8 cellular contexts compared by ENCODE assay signal in genomic region chr6:166997768-166998255, GRCh38. TPM values are rescaled to one million over a fixed set of nuclear protein-coding genes. Genes with fewer than 3 reads are reported as not detected.
DNase-seq lines count a peak whose midpoint lies in the region; ATAC-seq and TF ChIP-seq lines count a peak whose summit lies in the region.

No MANE protein-coding gene starts in this region.

- peak; percentile 63 for TF ChIP-seq CTCF in HFFc6 (IDR thresholded peaks at IDR 0.05)
- no peak for TF ChIP-seq CTCF in activated B cell treated with CpG ODN at 0.5 μM for 24 hours (IDR thresholded peaks at IDR 0.05)
- no peak for TF ChIP-seq CTCF in coronary artery (IDR thresholded peaks at IDR 0.05)
- TF ChIP-seq CTCF in right lobe of liver (IDR thresholded peaks at IDR 0.05) = peak; percentile 27 to 39 (median 36)

- POLR2A ChIA-PET in activated B cell treated with CpG ODN at 0.5 μM for 24 hours (lab: Charles Lee) = interaction anchor here (0.5 to 3.5 kb wide), 6 partner anchors 9 to 140 kb away, joined by 3 to 49 read pairs (median 10); no protein-coding TSS in a partner anchor

- CTCF ChIA-PET in activated B cell treated with CpG ODN at 0.5 μM for 24 hours (lab: Charles Lee) = interaction anchor here (0.8 to 3.2 kb wide), 5 partner anchors 8 to 143 kb away, joined by 3 to 50 read pairs (median 3); no protein-coding TSS in a partner anchor

- ATAC-seq in activated B cell treated with CpG ODN at 0.5 μM for 24 hours (ENCODE audit: low read depth) (no peak), right lobe of liver (peak; percentile 22 to 55 (median 48)), GM19324 (IDR thresholded peaks at IDR 0.05; ENCODE audit: low FRiP score, unreplicated experiment) (no peak)

- H3K36me3 Mint-ChIP-seq in HFFc6 (ENCODE audit: low read depth) = peaks cover 10% of the 10 kb centered on the region; the same call in 1 of the 2 replicates
- H3K36me3 Mint-ChIP-seq in activated B cell treated with CpG ODN at 0.5 μM for 24 hours (ENCODE audit: low read depth) = peaks cover 13% of the 10 kb centered on the region

- no peaks in the 10 kb centered on the region for H3K27me3 ChIP-seq in right lobe of liver

- peak overlapping the region; percentile 95 for H3K4me3 ChIP-seq in GM08714 (ENCODE audit: low read length)
- peak overlapping the region; percentile 99 for H3K4me3 ChIP-seq in coronary artery
- H3K4me3 ChIP-seq in right lobe of liver = peak overlapping the region; percentile 98 to 99 (median 99)

- H3K27ac ChIP-seq in coronary artery (no peak overlapping the region), right lobe of liver (peak overlapping the region; percentile 48 to 63 (median 50))

- H3K27me3 Mint-ChIP-seq in HFFc6 (ENCODE audit: insufficient read depth) (no peaks in the 10 kb centered on the region), activated B cell treated with CpG ODN at 0.5 μM for 24 hours (no peaks in the 10 kb centered on the region)

- H3K4me3 Mint-ChIP-seq in HFFc6 = peak overlapping the region; percentile 83
- H3K4me3 Mint-ChIP-seq in activated B cell treated with CpG ODN at 0.5 μM for 24 hours = peak overlapping the region; percentile 80

- peaks cover 37% of the 10 kb centered on the region for H3K4me1 Mint-ChIP-seq in HFFc6 (ENCODE audit: low read depth)
- H3K4me1 Mint-ChIP-seq in activated B cell treated with CpG ODN at 0.5 μM for 24 hours = peaks cover 29% of the 10 kb centered on the region

- DNase-seq in HFFc6 = peak; percentile 76
- DNase-seq in NCI-H1930 (lab: John Stamatoyannopoulos, UW) = peak; percentile 5 to 12
- DNase-seq in activated B cell treated with CpG ODN at 0.5 μM for 24 hours = peak; percentile 42
- DNase-seq in coronary artery (ENCODE audit: low spot score) = no peak
- DNase-seq in right lobe of liver = peak; percentile 69 to 79 (median 76)
- DNase-seq in stimulated activated CD4-positive, alpha-beta T cell treated with anti-CD3 and anti-CD28 coated beads, Interleukin-4, amount 100 ng/mL, for 4 hours = peak; percentile 33 to 37

- no peaks in the 10 kb centered on the region for H3K9me3 ChIP-seq in right lobe of liver

- WGBS in right lobe of liver (ENCODE audit: insufficient coverage, low coverage, low lambda C conversion rate, missing lambda C conversion rate) = 11% methylated on average over 11 of the region's 38 CpGs

- intact Hi-C loops in activated B cell treated with CpG ODN at 0.5 μM for 24 hours (cut with micrococcal nuclease) (loop anchor here (1.0 to 5.0 kb wide), 5 partner anchors 23 to 656 kb away; partner anchors contain the start of genes RAMACL and SFT2D1), right lobe of liver (cut with DNase I) (no loop called here)

- H3K4me1 ChIP-seq in right lobe of liver = peaks cover 0 to 34% (median 14%) of the 10 kb centered on the region in 4 donors

- TF ChIP-seq POLR2A in right lobe of liver (IDR thresholded peaks at IDR 0.05) = no peak

- no peaks in the 10 kb centered on the region for H3K36me3 ChIP-seq in right lobe of liver

- peak overlapping the region; percentile 45 for H3K27ac Mint-ChIP-seq in HFFc6
- H3K27ac Mint-ChIP-seq in activated B cell treated with CpG ODN at 0.5 μM for 24 hours = peak overlapping the region; percentile 54

- H3K9me3 Mint-ChIP-seq in HFFc6 (no peaks in the 10 kb centered on the region), activated B cell treated with CpG ODN at 0.5 μM for 24 hours (no peaks in the 10 kb centered on the region)

RNA-seq across cellular contexts. Expression of gene CEP43, which starts 1.4 kb away (rescaled TPM):
- 10 to 100 TPM; 16.5 to 24.8 (median 21.0) TPM for total RNA-seq in HFFc6 (2021; fragmentation: NEBNext Ultra II Directional; extraction: Animal tissue kit (Norgen Biotek cat#: 25700))
- total RNA-seq in activated B cell treated with CpG ODN at 0.5 μM for 24 hours = 26.8 and 31.0 TPM in 2 replicates
- total RNA-seq in right lobe of liver = 10 to 100 TPM; 11.7 to 23.5 (median 19.7) TPM

RNA-seq across cellular contexts. Expression of gene RNASET2, which starts 41.5 kb away (rescaled TPM):
- 10 to 100 TPM; 15.1 to 28.9 (median 16.5) TPM for total RNA-seq in HFFc6 (2021; fragmentation: NEBNext Ultra II Directional; extraction: Animal tissue kit (Norgen Biotek cat#: 25700))
- total RNA-seq in activated B cell treated with CpG ODN at 0.5 μM for 24 hours (118 and 135 TPM in 2 replicates), right lobe of liver (10 to 100 TPM; 21.7 to 48.4 (median 30.8) TPM)

Comparison
In these comparisons a context has a peak if more than half of its experiments do, and no peak if none do; other contexts are left out.
1. CTCF ChIP-seq: peak in HFFc6 (single experiment) and right lobe of liver (4 of 4); none in activated B cell treated with CpG ODN at 0.5 μM for 24 hours (single experiment) and coronary artery (single experiment).
2. ATAC-seq: peak in right lobe of liver (4 of 4); none in activated B cell treated with CpG ODN at 0.5 μM for 24 hours (single experiment) and GM19324 (single experiment).
3. H3K27ac ChIP-seq: peak in right lobe of liver (3 of 3); none in coronary artery (0 of 2).
4. Peak in every context shown above with its lines, with median percentiles within 50 percentile points of each other: H3K4me3 ChIP-seq.